ENCODE assay signal across 7 cellular contexts in the genomic region with DNA sequence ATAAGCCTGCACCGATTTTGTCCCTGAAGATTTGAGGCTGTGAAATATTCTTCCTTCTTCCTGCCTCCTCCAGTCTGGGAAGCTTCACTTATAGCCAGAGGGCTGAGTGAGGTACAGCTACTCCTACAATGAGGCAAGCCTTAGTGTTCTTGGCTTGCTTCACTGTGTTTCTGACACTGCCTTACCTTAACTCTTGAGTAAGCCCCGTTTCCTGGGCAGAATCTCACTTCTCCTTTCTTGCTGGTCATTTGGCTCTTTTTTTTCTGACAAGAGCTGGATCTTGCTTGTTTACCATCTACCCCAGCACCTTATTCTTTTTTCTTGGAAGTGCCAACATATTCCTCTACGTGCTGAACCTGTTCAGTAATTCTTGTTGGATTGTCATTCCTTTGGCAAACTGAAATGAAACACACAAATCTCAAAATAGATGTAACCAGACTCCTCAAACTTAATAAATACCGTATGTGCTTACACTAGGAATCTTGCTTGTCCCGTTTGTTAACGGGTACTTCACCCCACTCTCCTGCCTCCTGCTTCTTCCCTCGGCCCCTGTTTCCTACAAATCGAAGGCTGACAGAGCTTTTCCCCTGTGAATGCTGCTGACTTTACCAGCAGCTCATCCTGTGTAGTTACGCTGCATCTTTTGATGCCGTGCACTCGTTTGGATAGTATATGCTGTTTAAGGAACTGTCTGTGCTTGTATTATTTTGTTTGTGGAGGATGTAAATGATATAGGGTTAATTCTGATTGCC.
A peak's percentile ranks its signal among the peaks of the same experiment; 100 is the strongest.
DNase-seq lines count a peak whose midpoint lies in the region; ATAC-seq and TF ChIP-seq lines count a peak whose summit lies in the region.

No MANE protein-coding gene starts in this region.

- H3K36me3 ChIP-seq in adrenal gland (replicated peaks in 1 of 2) = no peaks in the 10 kb centered on the region
- no peaks in the 10 kb centered on the region for H3K36me3 ChIP-seq in naive thymus-derived CD4-positive, alpha-beta T cell (ENCODE audit: control insufficient read depth in 2 of 3, insufficient read depth in 3 of 3, low read length in 3 of 3)

- H3K27ac Mint-ChIP-seq in naive thymus-derived CD4-positive, alpha-beta T cell = no peak overlapping the region

- no peaks in the 10 kb centered on the region for H3K27me3 ChIP-seq in adrenal gland
- no peaks in the 10 kb centered on the region for H3K27me3 ChIP-seq in naive thymus-derived CD4-positive, alpha-beta T cell (ENCODE audit: control insufficient read depth in 2 of 2, insufficient read depth in 2 of 2, low read length in 2 of 2)

- TF ChIP-seq POLR2A in adrenal gland (IDR thresholded peaks at IDR 0.05) = no peak

- peak in 2 of 7 donors; percentile 33 to 44 for DNase-seq in adrenal gland
- no peak for DNase-seq in naive thymus-derived CD4-positive, alpha-beta T cell
- no peak for DNase-seq in activated gamma-delta T cell treated with Interleukin-2 at 50 U/mL for 16 hours
- no peak for DNase-seq in stimulated activated CD4-positive, alpha-beta T cell treated with anti-CD3 and anti-CD28 coated beads, Interleukin-4, amount 100 ng/mL, for 1 hour
- DNase-seq in NCI-H1048 (lab: John Stamatoyannopoulos, UW) = no peak

- H3K27me3 Mint-ChIP-seq in naive thymus-derived CD4-positive, alpha-beta T cell = peaks cover 4 to 10% (median 7%) of the 10 kb centered on the region in 5 donors

- 62 to 72% (median 68%) methylated on average over 11 of the region's 11 CpGs for WGBS in adrenal gland, 4 donors

- intact Hi-C loops in adrenal gland (cut with DNase I) = no loop called here
- intact Hi-C loops in naive thymus-derived CD4-positive, alpha-beta T cell (cut with micrococcal nuclease) = no loop called here

- peak; percentile 89 for ATAC-seq in GM19397 (IDR thresholded peaks at IDR 0.05; ENCODE audit: unreplicated experiment)
- peak; percentile 92 for ATAC-seq in HG03196 (IDR thresholded peaks at IDR 0.05; ENCODE audit: unreplicated experiment)
- ATAC-seq in naive thymus-derived CD4-positive, alpha-beta T cell = peak; percentile 64

- H3K36me3 Mint-ChIP-seq in naive thymus-derived CD4-positive, alpha-beta T cell = no peaks in the 10 kb centered on the region

- POLR2A ChIA-PET in naive thymus-derived CD4-positive, alpha-beta T cell (lab: Charles Lee) = no interaction called here

- peak overlapping the region in 4 of 5 donors; percentile 75 to 79 (median 77) for H3K27ac ChIP-seq in adrenal gland
- no peak overlapping the region for H3K27ac ChIP-seq in naive thymus-derived CD4-positive, alpha-beta T cell (ENCODE audit: low read depth, low read length)

- H3K4me3 ChIP-seq in adrenal gland = no peak overlapping the region
- H3K4me3 ChIP-seq in naive thymus-derived CD4-positive, alpha-beta T cell (ENCODE audit: low read length) = no peak overlapping the region

- CTCF ChIA-PET in naive thymus-derived CD4-positive, alpha-beta T cell (lab: Charles Lee) = no interaction called here

- peaks cover 0 to 8% (median 6%) of the 10 kb centered on the region in 7 donors for H3K4me1 Mint-ChIP-seq in naive thymus-derived CD4-positive, alpha-beta T cell

- H3K4me1 ChIP-seq in adrenal gland (replicated peaks in 1 of 2) = peaks cover 43 to 57% of the 10 kb centered on the region in 2 donors
- H3K4me1 ChIP-seq in naive thymus-derived CD4-positive, alpha-beta T cell (ENCODE audit: control insufficient read depth in 2 of 2, insufficient read depth in 2 of 2, low read length in 2 of 2) = no peaks in the 10 kb centered on the region

- no peaks in the 10 kb centered on the region for H3K9me3 Mint-ChIP-seq in naive thymus-derived CD4-positive, alpha-beta T cell

- no peak for TF ChIP-seq CTCF in adrenal gland (IDR thresholded peaks at IDR 0.05)

- no peak overlapping the region for H3K4me3 Mint-ChIP-seq in naive thymus-derived CD4-positive, alpha-beta T cell

- no peaks in the 10 kb centered on the region for H3K9me3 ChIP-seq in adrenal gland (replicated peaks in 1 of 3)
- H3K9me3 ChIP-seq in naive thymus-derived CD4-positive, alpha-beta T cell (ENCODE audit: control insufficient read depth in 2 of 3, low read length in 3 of 3) = no peaks in the 10 kb centered on the region
